Comparison of ENCODE assay signal across 29 cellular contexts in genomic region chr4:143939528-143939927, GRCh38. TPM values are rescaled to one million over a fixed set of nuclear protein-coding genes. Genes with fewer than 3 reads are reported as not detected.
"Had no signal": no experiment of that assay in that cellular context is flagged by ENCODE, and none has a peak within 500 bp of the region (broad histone marks: within the 10 kb centered on the region; RNA-seq: fewer than 3 reads in every experiment).

No MANE protein-coding gene starts in this region.

- H2AFZ ChIP-seq: hepatocyte had no signal

- FAIRE-seq: keratinocyte, pancreas had no signal

- H3K27me3 Mint-ChIP-seq: naive thymus-derived CD8-positive, alpha-beta T cell; stimulated activated naive CD8-positive, alpha-beta T cell treated with anti-CD3 and anti-CD28 coated beads, Interleukin-15, amount 100 ng/mL, for 72 hours; type B pancreatic cell had no signal

- H3K79me2 ChIP-seq: hepatocyte had no signal

- ATAC-seq: left colon; left lung; lower lobe of right lung; naive thymus-derived CD8-positive, alpha-beta T cell; pancreas; right cardiac atrium; stimulated activated memory B cell treated with anti-CD40 and anti-IgM and Interleukin-4, amounts not matched to agents 10 μg/mL and 1 μg/mL and 100 μg/mL, for 72 hours; stimulated activated naive CD8-positive, alpha-beta T cell treated with anti-CD3 and anti-CD28 coated beads, Interleukin-15, amount 100 ng/mL, for 72 hours had no signal

- H3K27me3 ChIP-seq: hepatocyte, left lung, pancreas, sigmoid colon, tibial nerve, uterus had no signal

- H3K4me2 ChIP-seq: hepatocyte had no signal

- H3K4me1 Mint-ChIP-seq: naive thymus-derived CD8-positive, alpha-beta T cell; nephron; neural crest cell; stimulated activated memory B cell treated with anti-CD40 and anti-IgM and Interleukin-4, amounts not matched to agents 10 μg/mL and 1 μg/mL and 100 μg/mL, for 72 hours; stimulated activated naive CD8-positive, alpha-beta T cell treated with anti-CD3 and anti-CD28 coated beads, Interleukin-15, amount 100 ng/mL, for 72 hours had no signal

- DNase-seq: left colon; left lung; lower lobe of right lung; mammary epithelial cell; mesenchymal stem cell; naive thymus-derived CD8-positive, alpha-beta T cell; nucleus accumbens; pancreas; posterior cingulate gyrus; retina; right cardiac atrium; sigmoid colon; stimulated activated CD4-positive, alpha-beta T cell treated with anti-CD3 and anti-CD28 coated beads, Interleukin-1b, Interleukin-23, amount 100 ng/mL, for 48 hours; stimulated activated CD4-positive, alpha-beta T cell treated with anti-CD3 and anti-CD28 coated beads, Interleukin-2, amount 100 ng/mL, for 48 hours; stimulated activated CD4-positive, alpha-beta T cell treated with anti-CD3 and anti-CD28 coated beads, Interleukin-4, amount 100 ng/mL, for 4 hours; stimulated activated CD8-positive, alpha-beta memory T cell treated with anti-CD3 and anti-CD28 coated beads, Interleukin-4, amount 100 ng/mL, for 48 hours; stimulated activated naive CD4-positive, alpha-beta T cell treated with Interleukin-2 at 50 U/mL for 16 hours; stimulated activated naive CD8-positive, alpha-beta T cell treated with anti-CD3 and anti-CD28 coated beads, Interleukin-15, amount 100 ng/mL, for 72 hours; substantia nigra; uterus had no signal

- H3K4me3 Mint-ChIP-seq: naive thymus-derived CD8-positive, alpha-beta T cell; nephron; neural crest cell; stimulated activated memory B cell treated with anti-CD40 and anti-IgM and Interleukin-4, amounts not matched to agents 10 μg/mL and 1 μg/mL and 100 μg/mL, for 72 hours; stimulated activated naive CD8-positive, alpha-beta T cell treated with anti-CD3 and anti-CD28 coated beads, Interleukin-15, amount 100 ng/mL, for 72 hours; type B pancreatic cell had no signal

- H3K4me1 ChIP-seq: left lung, lower lobe of right lung, pancreas, prostate gland, sigmoid colon, tibial nerve, uterus had no signal

- H3K9me3 ChIP-seq: left lung, lower lobe of right lung, pancreas, prostate gland, sigmoid colon, tibial nerve, uterus had no signal

- H3K36me3 Mint-ChIP-seq: stimulated activated memory B cell treated with anti-CD40 and anti-IgM and Interleukin-4, amounts not matched to agents 10 μg/mL and 1 μg/mL and 100 μg/mL, for 72 hours; type B pancreatic cell had no signal

- H3K36me3 ChIP-seq: left lung, lower lobe of right lung, pancreas, prostate gland, sigmoid colon, tibial nerve, uterus had no signal

- H3K4me3 ChIP-seq: hepatocyte, left lung, lower lobe of right lung, pancreas, prostate gland, sigmoid colon, smooth muscle cell, tibial nerve, uterus had no signal

- H3K27ac Mint-ChIP-seq: naive thymus-derived CD8-positive, alpha-beta T cell; nephron; stimulated activated memory B cell treated with anti-CD40 and anti-IgM and Interleukin-4, amounts not matched to agents 10 μg/mL and 1 μg/mL and 100 μg/mL, for 72 hours; stimulated activated naive CD8-positive, alpha-beta T cell treated with anti-CD3 and anti-CD28 coated beads, Interleukin-15, amount 100 ng/mL, for 72 hours; type B pancreatic cell had no signal

- H3K27ac ChIP-seq: hepatocyte, left lung, lower lobe of right lung, pancreas, prostate gland, sigmoid colon, tibial nerve, uterus had no signal

- H3K9me3 Mint-ChIP-seq: nephron; stimulated activated memory B cell treated with anti-CD40 and anti-IgM and Interleukin-4, amounts not matched to agents 10 μg/mL and 1 μg/mL and 100 μg/mL, for 72 hours; stimulated activated naive CD8-positive, alpha-beta T cell treated with anti-CD3 and anti-CD28 coated beads, Interleukin-15, amount 100 ng/mL, for 72 hours; type B pancreatic cell had no signal

RNA-seq across cellular contexts. Expression of gene GYPE, which starts 34.2 kb away (rescaled TPM):
- total RNA-seq: hepatocyte, mammary epithelial cell, neural crest cell, smooth muscle cell had no signal
- polyA plus RNA-seq: hepatocyte, keratinocyte, mammary epithelial cell, smooth muscle cell had no signal
